ENCODE assay signal across 8 cellular contexts in genomic region chr12:124507188-124508109, GRCh38. TPM values are rescaled to one million over a fixed set of nuclear protein-coding genes. Genes with fewer than 3 reads are reported as not detected.
DNase-seq lines count a peak whose midpoint lies in the region; ATAC-seq, FAIRE-seq and TF ChIP-seq lines count a peak whose summit lies in the region.

No MANE protein-coding gene starts in this region.

- H3K9ac ChIP-seq in neural progenitor cell: no peak overlapping the region

- H3K27me3 ChIP-seq in SJCRH30 (no peaks in the 10 kb centered on the region), neural progenitor cell (no peaks in the 10 kb centered on the region)

- H3K4me1 ChIP-seq in A549 (peaks cover 27% of the 10 kb centered on the region), SJCRH30 (peaks cover 56% of the 10 kb centered on the region), neural progenitor cell (peaks cover 64% of the 10 kb centered on the region)

- no peak for TF ChIP-seq CTCF in A549 (IDR thresholded peaks at IDR 0.05)
- no peak for TF ChIP-seq CTCF in neural progenitor cell (IDR thresholded peaks at IDR 0.05)

- H3F3A ChIP-seq in neural progenitor cell (ENCODE audit: low read depth): peaks cover 41% of the 10 kb centered on the region

- no peak for FAIRE-seq in A549 (lab: Jason Lieb, UNC)

- peaks cover 96% of the 10 kb centered on the region for H3K79me2 ChIP-seq in neural progenitor cell (ENCODE audit: low read depth)

- peaks cover 78% of the 10 kb centered on the region for H4K20me1 ChIP-seq in neural progenitor cell (ENCODE audit: low read depth)

- no peak overlapping the region for H3K4me3 Mint-ChIP-seq in neural progenitor cell

- intact Hi-C loops in posterior vena cava (cut with DNase I): no loop called here

- H3K27ac ChIP-seq in A549 (no peak overlapping the region; a peak in 1 of 6 replicates), SJCRH30 (peak overlapping the region; percentile 60), neural progenitor cell (peak overlapping the region; percentile 77)

- no peaks in the 10 kb centered on the region for H3K36me3 ChIP-seq in SJCRH30
- H3K36me3 ChIP-seq in neural progenitor cell: no peaks in the 10 kb centered on the region

- peaks cover 80% of the 10 kb centered on the region for H3K4me1 Mint-ChIP-seq in neural progenitor cell

- no peak for DNase-seq in A549 (ENCODE audit: low read depth in 1 of 2, low spot score in 1 of 2)
- DNase-seq in SJCRH30: peak; percentile 71 to 73
- DNase-seq in fibroblast of peridontal ligament (ENCODE audit: extremely low read depth): peak; percentile 58
- DNase-seq in neural progenitor cell (ENCODE audit: low spot score): peak; percentile 33
- no peak for DNase-seq in posterior vena cava (ENCODE audit: low spot score)
- DNase-seq in midbrain (lab: John Stamatoyannopoulos, UW): no peak
- no peak for DNase-seq in COLO668 (lab: John Stamatoyannopoulos, UW; ENCODE audit: unreplicated experiment)

- H3K4me2 ChIP-seq in A549: no peak overlapping the region
- peak overlapping the region; percentile 20 for H3K4me2 ChIP-seq in neural progenitor cell

- ATAC-seq in A549: no peak
- ATAC-seq in HG02759 (IDR thresholded peaks at IDR 0.05; ENCODE audit: unreplicated experiment): no peak

- CTCF ChIA-PET in A549 (lab: Yijun Ruan, JAX): interaction anchor here (0.6 to 3.8 kb wide), 8 partner anchors 15 to 259 kb away, joined by 3 to 13 read pairs (median 4); no protein-coding TSS in a partner anchor

- peak overlapping the region; percentile 87 for H3K27ac Mint-ChIP-seq in neural progenitor cell

- no peak overlapping the region for H2AFZ ChIP-seq in neural progenitor cell (replicated peaks)

- H3K4me3 ChIP-seq in A549 (no peak overlapping the region), SJCRH30 (no peak overlapping the region), neural progenitor cell (no peak overlapping the region)

- H3K9me3 Mint-ChIP-seq in neural progenitor cell: no peaks in the 10 kb centered on the region

- TF ChIP-seq EP300 in A549 (IDR thresholded peaks at IDR 0.05): no peak

- H3K36me3 Mint-ChIP-seq in neural progenitor cell: peaks cover 4% of the 10 kb centered on the region

- POLR2A ChIA-PET in A549 (lab: Yijun Ruan, JAX): no interaction called here

- no peaks in the 10 kb centered on the region for H3K9me3 ChIP-seq in A549
- no peaks in the 10 kb centered on the region for H3K9me3 ChIP-seq in SJCRH30 (replicated peaks)
- no peaks in the 10 kb centered on the region for H3K9me3 ChIP-seq in neural progenitor cell (ENCODE audit: low read depth)

- 89% methylated on average over 20 of the region's 26 CpGs for WGBS in A549 (ENCODE audit: missing lambda C conversion rate)

- H3K27me3 Mint-ChIP-seq in neural progenitor cell (ENCODE audit: insufficient read depth, low read depth): peaks cover 16% of the 10 kb centered on the region

- TF ChIP-seq RAD21 in A549 (conservative IDR thresholded peaks at IDR 0.05 in 1 of 2, IDR thresholded peaks at IDR 0.05 in 1 of 2): no peak

- TF ChIP-seq POLR2A in A549 (IDR thresholded peaks at IDR 0.05; ENCODE audit: low read length): no peak

TF ChIP-seq in A549, 52 proteins besides CTCF, POLR2A, EP300 and RAD21:
- TF ChIP-seq ZFP36 (IDR thresholded peaks at IDR 0.05; ENCODE audit: borderline replicate concordance, partially characterized antibody): peak; percentile 96
- TF ChIP-seq PHF8 (IDR thresholded peaks at IDR 0.05; ENCODE audit: borderline replicate concordance, low read depth): no peak
- TF ChIP-seq MYC (IDR thresholded peaks at IDR 0.05; ENCODE audit: borderline replicate concordance, low read length): no peak
- no peak for TF ChIP-seq MAZ (IDR thresholded peaks at IDR 0.05; ENCODE audit: borderline replicate concordance, low read depth, low read length)

RNA-seq across cellular contexts. Expression of gene NCOR2, which starts 60.0 kb away (rescaled TPM):
- polyA plus RNA-seq in A549 (2011; rRNA removed): 14.1 and 19.3 TPM in 2 replicates
- 40.4 and 55.7 TPM in 2 replicates for polyA plus RNA-seq in A549 (2012; cell fraction: cytosol; rRNA removed)
- polyA plus RNA-seq in A549 (2012; cell fraction: nucleus; rRNA removed): 206 and 232 TPM in 2 replicates
- 151 to 170 TPM (median 160 TPM) in 3 replicates for polyA plus RNA-seq in A549 (2017; fragmentation: RNase III; extraction: RNeasy Plus Mini Kit Qiagen cat#74134 plus additional on column Dnase treatment)
- 39.9 and 51.1 TPM in 2 replicates for polyA minus RNA-seq in A549 (2011; rRNA and poly(A)+ RNA removed)
- 48.5 and 52.2 TPM in 2 replicates for total RNA-seq in SJCRH30 (2014; rRNA removed; shearing (Covaris generic))
- total RNA-seq in neural progenitor cell (ENCODE audit: low replicate concordance): 14.3 and 18.0 TPM in 2 replicates
- total RNA-seq in posterior vena cava: 100 to 1,000 TPM; 210 to 279 TPM

Comparison
In these comparisons a context has a peak if more than half of its experiments do, and no peak if none do; other contexts are left out.
1. DNase-seq: peak in SJCRH30 (2 of 2), fibroblast of peridontal ligament (single experiment) and neural progenitor cell (single experiment); none in A549 (0 of 2), posterior vena cava (single experiment), midbrain (single experiment) and COLO668 (single experiment).
2. H3K27ac ChIP-seq: peak in SJCRH30 (single experiment) and neural progenitor cell (single experiment); none in A549 (0 of 2).